12 cellular contexts compared by ENCODE assay signal in genomic region chr1:23694371-23694770, GRCh38. TPM values are rescaled to one million over a fixed set of nuclear protein-coding genes. Genes with fewer than 3 reads are reported as not detected.
A peak's percentile ranks its signal among the peaks of the same experiment; 100 is the strongest.
DNase-seq lines count a peak whose midpoint lies in the region; TF ChIP-seq lines count a peak whose summit lies in the region.
"Had no signal": no experiment of that assay in that cellular context is flagged by ENCODE, and none has a peak within 500 bp of the region (broad histone marks: within the 10 kb centered on the region; RNA-seq: fewer than 3 reads in every experiment).

No MANE protein-coding gene starts in this region.

- H3K27ac Mint-ChIP-seq in Caco-2 (ENCODE audit: unreplicated experiment) (peak overlapping the region; percentile 53), nephron (peak overlapping the region in 1 of 3 experiments; percentile 58)

- H3K27me3 Mint-ChIP-seq in Caco-2 (ENCODE audit: insufficient read depth, unreplicated experiment) (no peaks in the 10 kb centered on the region), nephron (ENCODE audit: low read depth) (no peaks in the 10 kb centered on the region)

- peaks cover 13% of the 10 kb centered on the region for H3K4me1 ChIP-seq in Caco-2
- peaks cover 23% of the 10 kb centered on the region for H3K4me1 ChIP-seq in HUES64 (ENCODE audit: insufficient read depth, low read length)
- peaks cover 54% of the 10 kb centered on the region for H3K4me1 ChIP-seq in adipocyte (ENCODE audit: control insufficient read depth, insufficient read depth, low read length)

- DNase-seq in Caco-2 = no peak
- no peak for DNase-seq in adipocyte (ENCODE audit: low read depth)
- DNase-seq in DMS 273 treated with DMSO at 0.1 percent for 48 hours (lab: John Stamatoyannopoulos, UW) = no peak
- no peak for DNase-seq in amniotic stem cell (lab: John Stamatoyannopoulos, UW)
- no peak for DNase-seq in SHP77 treated with DMSO at 0.1 percent for 48 hours (lab: John Stamatoyannopoulos, UW)
- DNase-seq: activated effector memory CD4-positive, alpha-beta T cell treated with Interleukin-2 at 50 U/mL for 16 hours; heart left ventricle; NCI-H1105 treated with DMSO at 0.1 percent for 48 hours; spleen; T-helper 9 cell had no signal

- POLR2A ChIA-PET in Caco-2 (lab: Charles Lee) = no interaction called here

- H3K4me1 Mint-ChIP-seq in Caco-2 (ENCODE audit: low read depth, unreplicated experiment) (peaks cover 26% of the 10 kb centered on the region), nephron (peaks cover 47% of the 10 kb centered on the region)

- no peak overlapping the region; the same call in 1 of the 2 replicates for H3K27ac ChIP-seq in HUES64 (ENCODE audit: low read depth, low read length)
- H3K27ac ChIP-seq: heart left ventricle, spleen had no signal

- no peak overlapping the region for H3K4me3 Mint-ChIP-seq in Caco-2 (ENCODE audit: unreplicated experiment)
- peak overlapping the region; percentile 97 to 99 (median 98) for H3K4me3 Mint-ChIP-seq in nephron

- 92% methylated on average over 3 of the region's 3 CpGs for WGBS in HUES64

- no peak for TF ChIP-seq CTCF in Caco-2 (IDR thresholded peaks at IDR 0.05; ENCODE audit: insufficient read depth in 1 of 2, low read depth in 1 of 2, low read length in 1 of 2, severe bottlenecking in 1 of 2, unreplicated experiment in 1 of 2)
- TF ChIP-seq CTCF in nephron (IDR thresholded peaks at IDR 0.05; ENCODE audit: unreplicated experiment in 3 of 3) = no peak

- H3K9me3 Mint-ChIP-seq in Caco-2 (ENCODE audit: unreplicated experiment) (no peaks in the 10 kb centered on the region), nephron (no peaks in the 10 kb centered on the region)

- no TSS peak for BruUV-seq in Caco-2 (replicated peaks; lab: Mats Ljungman, UMichigan)

- no peaks in the 10 kb centered on the region for H3K27me3 ChIP-seq in Caco-2 (replicated peaks; ENCODE audit: control insufficient read depth, insufficient read depth, low read length)
- H3K27me3 ChIP-seq in HUES64 (ENCODE audit: insufficient read depth, low read length) = no peaks in the 10 kb centered on the region
- H3K27me3 ChIP-seq in adipocyte (replicated peaks; ENCODE audit: control insufficient read depth, insufficient read depth, low read length) = no peaks in the 10 kb centered on the region
- H3K27me3 ChIP-seq: heart left ventricle, spleen had no signal

- peak overlapping the region; percentile 99; the same call in 1 of the 2 replicates for H3K9ac ChIP-seq in HUES64 (ENCODE audit: low read depth, low read length)
- peak overlapping the region; percentile 93 for H3K9ac ChIP-seq in adipocyte (ENCODE audit: low read length)

- CTCF ChIA-PET in Caco-2 (lab: Charles Lee) = interaction anchor here (0.7 kb wide), 1 partner anchor 56 kb away, joined by 3 read pairs; no protein-coding TSS in a partner anchor

- H3K36me3 Mint-ChIP-seq in Caco-2 (ENCODE audit: insufficient read depth, unreplicated experiment) (peaks cover 81% of the 10 kb centered on the region), nephron (ENCODE audit: low read depth) (peaks cover 70% of the 10 kb centered on the region)

- H3K9me3 ChIP-seq in Caco-2 (no peaks in the 10 kb centered on the region), HUES64 (ENCODE audit: insufficient read depth, low read depth, low read length) (no peaks in the 10 kb centered on the region), adipocyte (ENCODE audit: control insufficient read depth, low read length) (no peaks in the 10 kb centered on the region)
- H3K9me3 ChIP-seq: heart left ventricle, spleen had no signal

- peaks cover 6% of the 10 kb centered on the region for H3K36me3 ChIP-seq in Caco-2 (ENCODE audit: control insufficient read depth, insufficient read depth, low read length)
- H3K36me3 ChIP-seq in HUES64 (ENCODE audit: insufficient read depth, low read length) = peaks cover 74% of the 10 kb centered on the region
- H3K36me3 ChIP-seq in adipocyte (ENCODE audit: control insufficient read depth, insufficient read depth, low read length, severe bottlenecking) = peaks cover 69% of the 10 kb centered on the region

- no peak overlapping the region for H3K4me3 ChIP-seq in Caco-2 (ENCODE audit: low read depth, low read length)
- H3K4me3 ChIP-seq in HUES64 (ENCODE audit: low read length) = peak overlapping the region; percentile 96; the same call in 1 of the 2 replicates
- peak overlapping the region; percentile 87 for H3K4me3 ChIP-seq in adipocyte (ENCODE audit: low read length)

- intact Hi-C loops in Caco-2 (cut with micrococcal nuclease; ENCODE audit: unreplicated experiment) = loop anchor here (5.0 kb wide), 1 partner anchor 48 kb away; the partner anchor contains the start of gene ELOA

RNA-seq across cellular contexts. Expression of gene RPL11, which starts 2.8 kb away (rescaled TPM):
- 1,040 and 1,063 TPM in 2 replicates for total RNA-seq in Caco-2 (2022)
- 1,475 TPM for polyA plus RNA-seq in HUES64 (2013, experiment 1 of 2)
- polyA plus RNA-seq in HUES64 (2013, experiment 2 of 2) = 1,470 TPM

RNA-seq across cellular contexts. Expression of gene ELOA, which starts 48.9 kb away (rescaled TPM):
- total RNA-seq in Caco-2 (2022) = 29.4 and 31.3 TPM in 2 replicates
- 36.2 TPM for polyA plus RNA-seq in HUES64 (2013, experiment 1 of 2)
- 30.7 TPM for polyA plus RNA-seq in HUES64 (2013, experiment 2 of 2)
